Comparison of ENCODE assay signal across 12 cellular contexts in the genomic region with DNA sequence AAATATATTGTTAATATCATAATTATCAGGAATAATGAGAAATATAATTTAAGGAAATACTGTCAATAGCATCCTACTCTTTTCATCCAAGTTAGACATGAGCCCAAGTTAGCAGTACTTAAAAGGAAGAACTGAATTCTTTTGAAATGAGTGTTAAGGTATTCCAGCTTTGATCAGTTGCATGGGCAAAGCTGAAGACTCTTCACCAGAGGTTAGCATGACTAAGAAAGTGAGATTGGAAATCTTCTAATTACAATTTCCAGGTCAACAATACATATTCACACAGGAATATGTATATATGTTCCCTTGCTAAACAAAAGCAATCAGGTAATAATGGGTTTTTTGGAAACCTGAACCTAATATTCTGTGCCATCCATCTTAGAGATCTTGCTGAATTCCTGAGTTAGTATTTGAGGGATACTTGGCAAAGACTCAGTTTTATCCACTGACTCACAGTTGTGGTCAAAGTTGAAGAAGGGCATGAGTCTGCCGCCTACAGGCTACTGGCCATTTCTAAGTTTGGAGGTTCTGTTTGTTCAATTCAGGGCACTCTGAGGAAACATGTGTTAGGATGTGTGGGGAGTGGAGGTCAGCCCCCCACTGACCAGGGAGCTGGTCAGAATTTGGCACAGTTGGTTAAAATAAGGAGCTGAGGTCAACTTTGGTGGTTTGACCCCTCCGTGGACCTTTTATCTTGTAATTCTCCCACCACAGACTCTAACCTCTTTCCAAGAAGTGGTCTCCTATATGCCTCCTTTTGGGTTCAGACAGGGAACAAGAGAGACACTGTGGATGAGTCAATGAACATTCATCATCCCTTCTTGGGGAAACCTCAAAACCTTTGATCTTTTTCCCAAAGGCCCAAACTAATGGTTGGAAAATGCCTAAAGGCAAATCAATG.
DNase-seq lines count a peak whose midpoint lies in the region; ATAC-seq and TF ChIP-seq lines count a peak whose summit lies in the region.
"Had no signal": no experiment of that assay in that cellular context is flagged by ENCODE, and none has a peak within 500 bp of the region (broad histone marks: within the 10 kb centered on the region; RNA-seq: fewer than 3 reads in every experiment).

No MANE protein-coding gene starts in this region.

- no TSS peak for BruUV-seq in Panc1 (replicated peaks; lab: Mats Ljungman, UMichigan)

- H3K36me3 ChIP-seq in Panc1 (ENCODE audit: control insufficient read depth, insufficient read depth, low read length) (no peaks in the 10 kb centered on the region), colonic mucosa (no peaks in the 10 kb centered on the region)
- H3K36me3 ChIP-seq: esophagus muscularis mucosa had no signal

- H3K27me3 ChIP-seq in Panc1 (ENCODE audit: control insufficient read depth, insufficient read depth, low read length) = no peaks in the 10 kb centered on the region; the same call in 1 of the 2 replicates
- no peaks in the 10 kb centered on the region for H3K27me3 ChIP-seq in colonic mucosa
- H3K27me3 ChIP-seq: esophagus muscularis mucosa had no signal

- H3K9ac ChIP-seq in colonic mucosa (ENCODE audit: low read depth in 2 of 2, low read length in 2 of 2) = no peak overlapping the region

- H3K9me3 ChIP-seq in Panc1 (ENCODE audit: control insufficient read depth, insufficient read depth, low read depth, low read length) (no peaks in the 10 kb centered on the region), colonic mucosa (no peaks in the 10 kb centered on the region)
- H3K9me3 ChIP-seq: esophagus muscularis mucosa had no signal

- POLR2A ChIA-PET in Panc1 (lab: Charles Lee) = no interaction called here

- TF ChIP-seq CTCF in Panc1 (IDR thresholded peaks at IDR 0.05) (no peak), retinal pigment epithelial cell (conservative IDR thresholded peaks at IDR 0.05; ENCODE audit: low read depth, low read length) (peak; percentile 53), colonic mucosa (IDR thresholded peaks at IDR 0.05) (no peak), GM13977 (IDR thresholded peaks at IDR 0.05; ENCODE audit: extremely low read depth, insufficient read depth, missing control alignments) (no peak)

- in situ Hi-C loops in Panc1 (cut with HindIII; ENCODE audit: low pct_unique_long_range_greater_than_20kb, low sequenced_read_pairs) (no loop called here), GM13977 (cut with MboI; ENCODE audit: low pct_unique_long_range_greater_than_20kb, low sequenced_read_pairs, unreplicated experiment) (no loop called here)

- ATAC-seq in Panc1 (0 out of 2 replicates have a peak, but pooled peaks have one; percentile 12), esophagus mucosa (no peak)

- H3K4me1 ChIP-seq in Panc1 (ENCODE audit: control insufficient read depth, insufficient read depth, low read length) (no peaks in the 10 kb centered on the region), colonic mucosa (no peaks in the 10 kb centered on the region)

- H3K4me3 ChIP-seq in Panc1 (ENCODE audit: low read depth in 2 of 2, low read length in 2 of 2) (no peak overlapping the region), retinal pigment epithelial cell (ENCODE audit: low read length) (no peak overlapping the region), colonic mucosa (no peak overlapping the region)
- H3K4me3 ChIP-seq: esophagus muscularis mucosa had no signal

- CTCF ChIA-PET in Panc1 (lab: Charles Lee) = no interaction called here

- no peak overlapping the region for H3K27ac ChIP-seq in Panc1 (ENCODE audit: low read length)
- H3K27ac ChIP-seq in colonic mucosa = no peak overlapping the region
- H3K27ac ChIP-seq: esophagus muscularis mucosa had no signal

- intact Hi-C loops in Panc1 (cut with micrococcal nuclease; ENCODE audit: unreplicated experiment) = no loop called here
- intact Hi-C loops in colonic mucosa (cut with DNase I) = no loop called here

- DNase-seq in GM04504 (ENCODE audit: low read depth) = peak; percentile 68
- peak; percentile 4 for DNase-seq in Panc1 (ENCODE audit: low read depth, low spot score)
- peak; percentile 70 for DNase-seq in dermis blood vessel endothelial cell
- no peak for DNase-seq in retinal pigment epithelial cell (ENCODE audit: low read depth)
- DNase-seq in colonic mucosa = no peak
- DNase-seq in dedifferentiated amniotic fluid mesenchymal stem cell (ENCODE audit: extremely low spot score) = no peak
- DNase-seq in GM13977 (ENCODE audit: low spot score) = no peak
- DNase-seq: activated CD4-positive, CD25-positive, alpha-beta regulatory T cell; activated naive CD4-positive, alpha-beta T cell; midbrain had no signal

Comparison
In these comparisons a context has a peak if more than half of its experiments do, and no peak if none do; other contexts are left out.
1. DNase-seq: peak in GM04504 (single experiment), Panc1 (single experiment) and dermis blood vessel endothelial cell (single experiment); none in retinal pigment epithelial cell (single experiment), colonic mucosa (single experiment), dedifferentiated amniotic fluid mesenchymal stem cell (single experiment) and GM13977 (single experiment).